14 cellular contexts compared by ENCODE assay signal in the genomic region with DNA sequence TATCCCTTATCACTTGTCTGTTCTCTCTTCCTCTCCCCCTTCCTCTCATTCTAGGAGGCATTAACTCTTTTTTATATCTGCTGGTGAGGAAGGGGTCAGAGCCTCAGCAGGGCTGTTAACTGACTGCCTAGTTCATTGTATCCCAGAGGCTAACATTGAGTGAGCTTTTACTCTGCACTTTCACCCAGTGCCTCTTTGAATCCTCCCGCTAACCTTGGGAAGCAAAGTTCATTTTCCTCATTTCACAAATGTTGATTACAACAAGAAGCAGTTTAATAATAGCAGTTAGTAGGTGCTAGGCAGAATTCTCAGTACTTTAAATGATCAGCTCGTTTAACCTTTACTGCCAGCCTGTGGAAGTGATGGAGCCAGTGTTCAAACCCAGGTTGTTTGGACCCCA.
DNase-seq lines count a peak whose midpoint lies in the region; ATAC-seq and TF ChIP-seq lines count a peak whose summit lies in the region.
"Had no signal": no experiment of that assay in that cellular context is flagged by ENCODE, and none has a peak within 500 bp of the region (broad histone marks: within the 10 kb centered on the region; RNA-seq: fewer than 3 reads in every experiment).

No MANE protein-coding gene starts in this region.

- H3K36me3 Mint-ChIP-seq in activated naive CD4-positive, alpha-beta T cell treated with anti-CD3 and anti-CD28 coated beads, Interleukin-2, amount 50 U/mL, for 24 hours = peaks cover 28% of the 10 kb centered on the region
- H3K36me3 Mint-ChIP-seq in WTC11 = no peaks in the 10 kb centered on the region; the same call in none of the 2 replicates
- H3K36me3 Mint-ChIP-seq in H9 (ENCODE audit: insufficient read depth in 1 of 3, low read depth in 3 of 3) = peaks cover 2 to 19% (median 5%) of the 10 kb centered on the region in 3 experiments; a peak in 5 of 7 replicates
- peaks cover 80 to 82% of the 10 kb centered on the region in 2 donors for H3K36me3 Mint-ChIP-seq in CD14-positive monocyte

- no peak overlapping the region for H3K4me3 Mint-ChIP-seq in activated naive CD4-positive, alpha-beta T cell treated with anti-CD3 and anti-CD28 coated beads, Interleukin-2, amount 50 U/mL, for 24 hours
- H3K4me3 Mint-ChIP-seq in WTC11 (no peak overlapping the region), H9 (no peak overlapping the region), CD14-positive monocyte (no peak overlapping the region)
- H3K4me3 Mint-ChIP-seq: CD8-positive, alpha-beta memory T cell had no signal

- H2AFZ ChIP-seq in osteoblast (ENCODE audit: low read length) = no peak overlapping the region
- no peak overlapping the region for H2AFZ ChIP-seq in H9 (ENCODE audit: low read length)

- peaks cover 4 to 28% (median 20%) of the 10 kb centered on the region in 4 donors for H3K36me3 ChIP-seq in liver (ENCODE audit: control insufficient read depth in 4 of 4, insufficient read depth in 3 of 4, low read depth in 1 of 4, low read length in 3 of 4)
- peaks cover 9% of the 10 kb centered on the region for H3K36me3 ChIP-seq in osteoblast (ENCODE audit: insufficient read depth, low read length)

- no peak overlapping the region for H2BK20ac ChIP-seq in H9 (ENCODE audit: low read depth, low read length, poor library complexity, severe bottlenecking)

- H4K5ac ChIP-seq in H9 (ENCODE audit: insufficient read length, low read depth, low read length) = no peak overlapping the region

- H3K27ac Mint-ChIP-seq in activated naive CD4-positive, alpha-beta T cell treated with anti-CD3 and anti-CD28 coated beads, Interleukin-2, amount 50 U/mL, for 24 hours = peak overlapping the region; percentile 8
- peak overlapping the region; percentile 11; the same call in 1 of the 2 replicates for H3K27ac Mint-ChIP-seq in WTC11
- 0 out of 7 replicates have a peak overlapping the region, but pooled peaks of 1 of the 3 experiments have one; percentile 6 for H3K27ac Mint-ChIP-seq in H9
- H3K27ac Mint-ChIP-seq in CD14-positive monocyte = no peak overlapping the region
- H3K27ac Mint-ChIP-seq: CD8-positive, alpha-beta memory T cell had no signal

- H3K4me1 Mint-ChIP-seq in activated naive CD4-positive, alpha-beta T cell treated with anti-CD3 and anti-CD28 coated beads, Interleukin-2, amount 50 U/mL, for 24 hours = no peaks in the 10 kb centered on the region
- no peaks in the 10 kb centered on the region for H3K4me1 Mint-ChIP-seq in WTC11
- no peaks in the 10 kb centered on the region for H3K4me1 Mint-ChIP-seq in H9
- no peaks in the 10 kb centered on the region for H3K4me1 Mint-ChIP-seq in CD14-positive monocyte
- H3K4me1 Mint-ChIP-seq: CD8-positive, alpha-beta memory T cell had no signal

- peak in 1 of 2 donors; percentile 17 for TF ChIP-seq RAD21 in liver (IDR thresholded peaks at IDR 0.05)

- H3K79me2 ChIP-seq in osteoblast (ENCODE audit: insufficient read depth, low read length) (no peaks in the 10 kb centered on the region), H9 (ENCODE audit: insufficient read depth, low read length) (no peaks in the 10 kb centered on the region)

- ATAC-seq in WTC11 (no peak), GM18511 (IDR thresholded peaks at IDR 0.05; ENCODE audit: unreplicated experiment) (no peak)
- ATAC-seq: HCT116 had no signal

- H4K20me1 ChIP-seq in osteoblast (ENCODE audit: insufficient read depth, low read length) = no peaks in the 10 kb centered on the region
- no peaks in the 10 kb centered on the region for H4K20me1 ChIP-seq in H9 (ENCODE audit: control insufficient read depth, insufficient read depth, insufficient read length)

- no peaks in the 10 kb centered on the region for H3K9me3 ChIP-seq in liver (ENCODE audit: control insufficient read depth in 4 of 4, low read length in 3 of 4)
- H3K9me3 ChIP-seq in osteoblast (ENCODE audit: low read depth, low read length) = no peaks in the 10 kb centered on the region
- H3K9me3 ChIP-seq in H9 (ENCODE audit: control insufficient read depth, low read depth, low read length) = no peaks in the 10 kb centered on the region

- H3K27me3 Mint-ChIP-seq in activated naive CD4-positive, alpha-beta T cell treated with anti-CD3 and anti-CD28 coated beads, Interleukin-2, amount 50 U/mL, for 24 hours = no peaks in the 10 kb centered on the region
- H3K27me3 Mint-ChIP-seq in WTC11 (ENCODE audit: low read depth) (no peaks in the 10 kb centered on the region), H9 (ENCODE audit: low read depth) (no peaks in the 10 kb centered on the region), CD14-positive monocyte (ENCODE audit: low read depth in 3 of 3) (no peaks in the 10 kb centered on the region)
- H3K27me3 Mint-ChIP-seq: CD8-positive, alpha-beta memory T cell had no signal

- no peak overlapping the region for H3K4me2 ChIP-seq in osteoblast (ENCODE audit: insufficient read depth, low read length)
- no peak overlapping the region for H3K4me2 ChIP-seq in H9 (ENCODE audit: insufficient read depth, insufficient read length, low read length)

- H3K56ac ChIP-seq in H9 (ENCODE audit: insufficient read length, low read depth, low read length) = no peak overlapping the region

- TF ChIP-seq CTCF in WTC11 (IDR thresholded peaks at IDR 0.05) (no peak), liver (IDR thresholded peaks at IDR 0.05; ENCODE audit: low read depth, low read length, missing input control) (no peak), osteoblast (IDR thresholded peaks at IDR 0.05; ENCODE audit: extremely low read depth, low read depth, low read length) (no peak), H9 (conservative IDR thresholded peaks at IDR 0.05) (no peak), CD14-positive monocyte (IDR thresholded peaks at IDR 0.05) (no peak)

- no peak overlapping the region for H3T11ph ChIP-seq in H9 (ENCODE audit: low read length)

- H3K27ac ChIP-seq in liver (ENCODE audit: low read depth in 1 of 2, low read length in 2 of 2) = peak overlapping the region; percentile 15 to 18
- H3K27ac ChIP-seq in osteoblast (ENCODE audit: low read depth, low read length) = no peak overlapping the region
- no peak overlapping the region for H3K27ac ChIP-seq in H9 (ENCODE audit: insufficient read length, low read depth, low read length)
- H3K27ac ChIP-seq: 22Rv1, HL-60 had no signal

- no peak overlapping the region for H2BK120ac ChIP-seq in H9 (ENCODE audit: low read depth, low read length, poor library complexity, severe bottlenecking)

- no peak overlapping the region for H3K4ac ChIP-seq in H9 (ENCODE audit: low read depth, low read length)

- no peak overlapping the region for H2AK5ac ChIP-seq in H9 (ENCODE audit: insufficient read length, low read length)

- no peak overlapping the region for H2BK5ac ChIP-seq in H9 (ENCODE audit: insufficient read length, low read length)

- no peak overlapping the region for H3K23ac ChIP-seq in H9 (ENCODE audit: insufficient read length, low read depth, low read length)

- WGBS in liver = 37% methylated on average over 2 of the region's 2 CpGs
- WGBS in H9 (ENCODE audit: extremely low coverage, insufficient read length, low lambda C conversion rate) = no CpG with 5 or more reads among the region's 2 CpGs

- H3K9me3 Mint-ChIP-seq in activated naive CD4-positive, alpha-beta T cell treated with anti-CD3 and anti-CD28 coated beads, Interleukin-2, amount 50 U/mL, for 24 hours = no peaks in the 10 kb centered on the region
- H3K9me3 Mint-ChIP-seq in WTC11 = no peaks in the 10 kb centered on the region
- H3K9me3 Mint-ChIP-seq in H9 = no peaks in the 10 kb centered on the region
- H3K9me3 Mint-ChIP-seq in CD14-positive monocyte = peaks cover 0 to 3% (median 0%) of the 10 kb centered on the region in 7 donors
- H3K9me3 Mint-ChIP-seq: CD8-positive, alpha-beta memory T cell had no signal

- no peaks in the 10 kb centered on the region for H3K27me3 ChIP-seq in liver (ENCODE audit: control insufficient read depth in 4 of 4, insufficient read depth in 4 of 4, low read length in 3 of 4)
- H3K27me3 ChIP-seq in osteoblast (ENCODE audit: insufficient read depth, low read length) = no peaks in the 10 kb centered on the region
- no peaks in the 10 kb centered on the region for H3K27me3 ChIP-seq in H9 (ENCODE audit: insufficient read depth, low read length)

- H2BK12ac ChIP-seq in H9 (ENCODE audit: insufficient read length, low read depth, low read length) = no peak overlapping the region

- no peak overlapping the region for H3K9ac ChIP-seq in liver (ENCODE audit: low read depth in 1 of 2, low read length in 2 of 2)
- H3K9ac ChIP-seq in H9 (ENCODE audit: extremely low read depth, insufficient read length, low read length) = no peak overlapping the region

- peaks cover 2 to 22% (median 11%) of the 10 kb centered on the region in 4 donors for H3K4me1 ChIP-seq in liver (ENCODE audit: control insufficient read depth in 4 of 4, insufficient read depth in 4 of 4, low read length in 3 of 4)
- H3K4me1 ChIP-seq in osteoblast (ENCODE audit: insufficient read depth, low read length) = no peaks in the 10 kb centered on the region
- no peaks in the 10 kb centered on the region for H3K4me1 ChIP-seq in H9 (ENCODE audit: insufficient read depth, low read length)

- no peak overlapping the region for H3K14ac ChIP-seq in H9 (ENCODE audit: insufficient read depth, low read length)

- H3K23me2 ChIP-seq in H9 (ENCODE audit: insufficient read length, low read depth, low read length, poor library complexity, severe bottlenecking) = no peaks in the 10 kb centered on the region

- intact Hi-C loops in CD14-positive monocyte (cut with micrococcal nuclease) = no loop called here

- no peak overlapping the region for H3K4me3 ChIP-seq in liver (ENCODE audit: low read depth in 1 of 3, low read length in 3 of 3)
- H3K4me3 ChIP-seq in osteoblast (ENCODE audit: insufficient read depth, low read length) = no peak overlapping the region

- no peaks in the 10 kb centered on the region for H3K79me1 ChIP-seq in H9 (ENCODE audit: insufficient read depth, low read depth, low read length, poor library complexity, severe bottlenecking)

- no peak overlapping the region for H2BK15ac ChIP-seq in H9 (ENCODE audit: low read depth, low read length)

- no peak for DNase-seq in activated naive CD4-positive, alpha-beta T cell treated with anti-CD3 and anti-CD28 coated beads, Interleukin-2, amount 50 U/mL, for 16 hours
- DNase-seq in WTC11 (ENCODE audit: low spot score) (no peak), osteoblast (ENCODE audit: insufficient read length, low spot score, missing footprints) (peak; percentile 3), H9 (no peak), CD14-positive monocyte (ENCODE audit: low spot score) (no peak)
- DNase-seq: CD8-positive, alpha-beta memory T cell; DMS53; GF-D8 had no signal

- POLR2A ChIA-PET in WTC11 (lab: Charles Lee) = no interaction called here

- H4K8ac ChIP-seq in H9 (replicated peaks; ENCODE audit: insufficient read length, low read depth, low read length) = no peak overlapping the region

- H3K18ac ChIP-seq in H9 (ENCODE audit: insufficient read length, low read depth, low read length) = no peak overlapping the region

- CTCF ChIA-PET in WTC11 (lab: Charles Lee) = interaction anchor here (0.5 to 1.8 kb wide), 2 partner anchors 20 to 409 kb away, joined by 4 read pairs; no protein-coding TSS in a partner anchor

- no peak overlapping the region for H4K91ac ChIP-seq in H9 (ENCODE audit: insufficient read length, low read depth, low read length)

TF ChIP-seq in liver, 16 proteins besides CTCF, POLR2A, EP300 and RAD21 (continues in another document):
- TF ChIP-seq TAF1 (conservative IDR thresholded peaks at IDR 0.05) (no peak), NR2F2 (IDR thresholded peaks at IDR 0.05) (no peak), FOXA1 (IDR thresholded peaks at IDR 0.05) (no peak), YY1 (IDR thresholded peaks at IDR 0.05) (no peak)

Comparison
In these comparisons a context has a peak if more than half of its experiments do, and no peak if none do; other contexts are left out.
1. H3K27ac Mint-ChIP-seq: peak in activated naive CD4-positive, alpha-beta T cell treated with anti-CD3 and anti-CD28 coated beads, Interleukin-2, amount 50 U/mL, for 24 hours (single experiment) and WTC11 (single experiment); none in CD14-positive monocyte (0 of 7).
2. H3K27ac ChIP-seq: peak in liver (2 of 2); none in osteoblast (single experiment) and H9 (single experiment).